In the genomic region with DNA sequence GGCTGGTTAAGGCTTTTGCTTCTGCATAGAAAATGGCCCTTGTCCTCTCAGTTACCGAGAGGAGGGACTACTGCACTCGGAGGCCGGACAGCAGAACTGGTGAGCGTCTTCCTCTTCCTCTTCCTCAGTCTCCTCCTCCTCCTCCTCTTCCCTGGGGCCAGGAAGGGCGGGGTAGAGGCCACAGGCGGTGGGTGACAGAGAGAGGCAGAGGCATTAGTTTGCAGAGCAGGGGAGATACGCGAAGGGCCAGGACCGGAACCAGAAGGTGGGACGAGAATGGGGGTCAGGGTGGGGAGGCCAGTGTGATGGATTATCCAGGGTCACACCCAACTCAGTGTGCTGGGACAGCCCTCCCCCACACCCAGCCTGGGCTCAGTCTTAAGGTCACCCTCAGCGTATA, we compare ENCODE assay signal across 2 cellular contexts.
TF ChIP-seq lines count a peak whose summit lies in the region.

No MANE protein-coding gene starts in this region.

TF ChIP-seq in HepG2, 621 proteins besides CTCF, POLR2A, EP300 and RAD21:
- no peak for TF ChIP-seq RARA (CRISPR knock-in tag; IDR thresholded peaks at IDR 0.05)
- TF ChIP-seq GRHL1 (CRISPR knock-in tag; conservative IDR thresholded peaks at IDR 0.05): no peak
- TF ChIP-seq, protein P1, sequence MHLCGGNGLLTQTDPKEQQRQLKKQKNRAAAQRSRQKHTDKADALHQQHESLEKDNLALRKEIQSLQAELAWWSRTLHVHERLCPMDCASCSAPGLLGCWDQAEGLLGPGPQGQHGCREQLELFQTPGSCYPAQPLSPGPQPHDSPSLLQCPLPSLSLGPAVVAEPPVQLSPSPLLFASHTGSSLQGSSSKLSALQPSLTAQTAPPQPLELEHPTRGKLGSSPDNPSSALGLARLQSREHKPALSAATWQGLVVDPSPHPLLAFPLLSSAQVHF (CRISPR knock-in tag; IDR thresholded peaks at IDR 0.05): no peak
- no peak for TF ChIP-seq ZBTB7B (CRISPR knock-in tag; IDR thresholded peaks at IDR 0.05)
- TF ChIP-seq NR2C2 (CRISPR knock-in tag; IDR thresholded peaks at IDR 0.05; ENCODE audit: borderline replicate concordance): no peak
- TF ChIP-seq, protein P2, sequence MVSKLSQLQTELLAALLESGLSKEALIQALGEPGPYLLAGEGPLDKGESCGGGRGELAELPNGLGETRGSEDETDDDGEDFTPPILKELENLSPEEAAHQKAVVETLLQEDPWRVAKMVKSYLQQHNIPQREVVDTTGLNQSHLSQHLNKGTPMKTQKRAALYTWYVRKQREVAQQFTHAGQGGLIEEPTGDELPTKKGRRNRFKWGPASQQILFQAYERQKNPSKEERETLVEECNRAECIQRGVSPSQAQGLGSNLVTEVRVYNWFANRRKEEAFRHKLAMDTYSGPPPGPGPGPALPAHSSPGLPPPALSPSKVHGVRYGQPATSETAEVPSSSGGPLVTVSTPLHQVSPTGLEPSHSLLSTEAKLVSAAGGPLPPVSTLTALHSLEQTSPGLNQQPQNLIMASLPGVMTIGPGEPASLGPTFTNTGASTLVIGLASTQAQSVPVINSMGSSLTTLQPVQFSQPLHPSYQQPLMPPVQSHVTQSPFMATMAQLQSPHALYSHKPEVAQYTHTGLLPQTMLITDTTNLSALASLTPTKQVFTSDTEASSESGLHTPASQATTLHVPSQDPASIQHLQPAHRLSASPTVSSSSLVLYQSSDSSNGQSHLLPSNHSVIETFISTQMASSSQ (IDR thresholded peaks at IDR 0.05; ENCODE audit: low read depth): no peak
- TF ChIP-seq, protein P2 (CRISPR knock-in tag; IDR thresholded peaks at IDR 0.05; ENCODE audit: borderline replicate concordance): no peak
- no peak for TF ChIP-seq JDP2 (CRISPR knock-in tag; IDR thresholded peaks at IDR 0.05; ENCODE audit: borderline replicate concordance)
- TF ChIP-seq, protein P3, sequence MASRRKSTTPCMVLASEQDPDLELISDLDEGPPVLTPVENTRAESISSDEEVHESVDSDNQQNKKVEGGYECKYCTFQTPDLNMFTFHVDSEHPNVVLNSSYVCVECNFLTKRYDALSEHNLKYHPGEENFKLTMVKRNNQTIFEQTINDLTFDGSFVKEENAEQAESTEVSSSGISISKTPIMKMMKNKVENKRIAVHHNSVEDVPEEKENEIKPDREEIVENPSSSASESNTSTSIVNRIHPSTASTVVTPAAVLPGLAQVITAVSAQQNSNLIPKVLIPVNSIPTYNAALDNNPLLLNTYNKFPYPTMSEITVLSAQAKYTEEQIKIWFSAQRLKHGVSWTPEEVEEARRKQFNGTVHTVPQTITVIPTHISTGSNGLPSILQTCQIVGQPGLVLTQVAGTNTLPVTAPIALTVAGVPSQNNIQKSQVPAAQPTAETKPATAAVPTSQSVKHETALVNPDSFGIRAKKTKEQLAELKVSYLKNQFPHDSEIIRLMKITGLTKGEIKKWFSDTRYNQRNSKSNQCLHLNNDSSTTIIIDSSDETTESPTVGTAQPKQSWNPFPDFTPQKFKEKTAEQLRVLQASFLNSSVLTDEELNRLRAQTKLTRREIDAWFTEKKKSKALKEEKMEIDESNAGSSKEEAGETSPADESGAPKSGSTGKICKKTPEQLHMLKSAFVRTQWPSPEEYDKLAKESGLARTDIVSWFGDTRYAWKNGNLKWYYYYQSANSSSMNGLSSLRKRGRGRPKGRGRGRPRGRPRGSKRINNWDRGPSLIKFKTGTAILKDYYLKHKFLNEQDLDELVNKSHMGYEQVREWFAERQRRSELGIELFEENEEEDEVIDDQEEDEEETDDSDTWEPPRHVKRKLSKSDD (CRISPR knock-in tag; IDR thresholded peaks at IDR 0.05; ENCODE audit: low read depth): no peak
- no peak for TF ChIP-seq ZNF788 (CRISPR knock-in tag; IDR thresholded peaks at IDR 0.05; ENCODE audit: borderline replicate concordance)
- TF ChIP-seq PHB2 (IDR thresholded peaks at IDR 0.05; ENCODE audit: partially characterized antibody): no peak
- TF ChIP-seq ZNF460 (CRISPR knock-in tag; IDR thresholded peaks at IDR 0.05; ENCODE audit: borderline replicate concordance): no peak
- no peak for TF ChIP-seq SYNCRIP (IDR thresholded peaks at IDR 0.05; ENCODE audit: insufficient read depth, low read depth, low read length)
- TF ChIP-seq ZNF362 (CRISPR knock-in tag; IDR thresholded peaks at IDR 0.05; ENCODE audit: borderline replicate concordance): no peak
- no peak for TF ChIP-seq NFIB (CRISPR knock-in tag; IDR thresholded peaks at IDR 0.05; ENCODE audit: borderline replicate concordance)
- no peak for TF ChIP-seq FOXK2 (IDR thresholded peaks at IDR 0.05)
- TF ChIP-seq HOXA3 (CRISPR knock-in tag; IDR thresholded peaks at IDR 0.05): no peak

TF ChIP-seq in K562, 482 proteins besides CTCF, POLR2A, EP300 and RAD21 (continues in another document):
- TF ChIP-seq BRCA1 (IDR thresholded peaks at IDR 0.05) (no peak), BRCA1 (CRISPR knock-in tag; IDR thresholded peaks at IDR 0.05) (no peak), CBFA2T2 (conservative IDR thresholded peaks at IDR 0.05) (0 out of 2 replicates have a peak, but pooled peaks have one; percentile 14), PKNOX1 (IDR thresholded peaks at IDR 0.05) (peak; percentile 47; the same call in 1 of the 2 replicates), ETV6 (IDR thresholded peaks at IDR 0.05; ENCODE audit: borderline replicate concordance in 1 of 2, low read depth in 2 of 2, low read length in 1 of 2) (0 out of 4 replicates have a peak, but pooled peaks of 1 of the 2 experiments have one; percentile 31), ETV6 (CRISPR knock-in tag; IDR thresholded peaks at IDR 0.05; ENCODE audit: borderline replicate concordance) (no peak), MNT (conservative IDR thresholded peaks at IDR 0.05) (peak in 1 of 2 experiments; percentile 37; a peak in 1 of 4 replicates), CLOCK (CRISPR knock-in tag; IDR thresholded peaks at IDR 0.05; ENCODE audit: borderline replicate concordance) (no peak), USF1 (CRISPR knock-in tag; IDR thresholded peaks at IDR 0.05) (no peak), POLR2H (tag; IDR thresholded peaks at IDR 0.05; ENCODE audit: low read depth) (no peak), TFAP4 (CRISPR knock-in tag; IDR thresholded peaks at IDR 0.05; ENCODE audit: borderline replicate concordance) (peak; percentile 23; the same call in 1 of the 2 replicates)
- TF ChIP-seq, protein P4, sequence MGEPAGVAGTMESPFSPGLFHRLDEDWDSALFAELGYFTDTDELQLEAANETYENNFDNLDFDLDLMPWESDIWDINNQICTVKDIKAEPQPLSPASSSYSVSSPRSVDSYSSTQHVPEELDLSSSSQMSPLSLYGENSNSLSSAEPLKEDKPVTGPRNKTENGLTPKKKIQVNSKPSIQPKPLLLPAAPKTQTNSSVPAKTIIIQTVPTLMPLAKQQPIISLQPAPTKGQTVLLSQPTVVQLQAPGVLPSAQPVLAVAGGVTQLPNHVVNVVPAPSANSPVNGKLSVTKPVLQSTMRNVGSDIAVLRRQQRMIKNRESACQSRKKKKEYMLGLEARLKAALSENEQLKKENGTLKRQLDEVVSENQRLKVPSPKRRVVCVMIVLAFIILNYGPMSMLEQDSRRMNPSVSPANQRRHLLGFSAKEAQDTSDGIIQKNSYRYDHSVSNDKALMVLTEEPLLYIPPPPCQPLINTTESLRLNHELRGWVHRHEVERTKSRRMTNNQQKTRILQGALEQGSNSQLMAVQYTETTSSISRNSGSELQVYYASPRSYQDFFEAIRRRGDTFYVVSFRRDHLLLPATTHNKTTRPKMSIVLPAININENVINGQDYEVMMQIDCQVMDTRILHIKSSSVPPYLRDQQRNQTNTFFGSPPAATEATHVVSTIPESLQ (CRISPR knock-in tag; IDR thresholded peaks at IDR 0.05): no peak
- TF ChIP-seq, protein P5, sequence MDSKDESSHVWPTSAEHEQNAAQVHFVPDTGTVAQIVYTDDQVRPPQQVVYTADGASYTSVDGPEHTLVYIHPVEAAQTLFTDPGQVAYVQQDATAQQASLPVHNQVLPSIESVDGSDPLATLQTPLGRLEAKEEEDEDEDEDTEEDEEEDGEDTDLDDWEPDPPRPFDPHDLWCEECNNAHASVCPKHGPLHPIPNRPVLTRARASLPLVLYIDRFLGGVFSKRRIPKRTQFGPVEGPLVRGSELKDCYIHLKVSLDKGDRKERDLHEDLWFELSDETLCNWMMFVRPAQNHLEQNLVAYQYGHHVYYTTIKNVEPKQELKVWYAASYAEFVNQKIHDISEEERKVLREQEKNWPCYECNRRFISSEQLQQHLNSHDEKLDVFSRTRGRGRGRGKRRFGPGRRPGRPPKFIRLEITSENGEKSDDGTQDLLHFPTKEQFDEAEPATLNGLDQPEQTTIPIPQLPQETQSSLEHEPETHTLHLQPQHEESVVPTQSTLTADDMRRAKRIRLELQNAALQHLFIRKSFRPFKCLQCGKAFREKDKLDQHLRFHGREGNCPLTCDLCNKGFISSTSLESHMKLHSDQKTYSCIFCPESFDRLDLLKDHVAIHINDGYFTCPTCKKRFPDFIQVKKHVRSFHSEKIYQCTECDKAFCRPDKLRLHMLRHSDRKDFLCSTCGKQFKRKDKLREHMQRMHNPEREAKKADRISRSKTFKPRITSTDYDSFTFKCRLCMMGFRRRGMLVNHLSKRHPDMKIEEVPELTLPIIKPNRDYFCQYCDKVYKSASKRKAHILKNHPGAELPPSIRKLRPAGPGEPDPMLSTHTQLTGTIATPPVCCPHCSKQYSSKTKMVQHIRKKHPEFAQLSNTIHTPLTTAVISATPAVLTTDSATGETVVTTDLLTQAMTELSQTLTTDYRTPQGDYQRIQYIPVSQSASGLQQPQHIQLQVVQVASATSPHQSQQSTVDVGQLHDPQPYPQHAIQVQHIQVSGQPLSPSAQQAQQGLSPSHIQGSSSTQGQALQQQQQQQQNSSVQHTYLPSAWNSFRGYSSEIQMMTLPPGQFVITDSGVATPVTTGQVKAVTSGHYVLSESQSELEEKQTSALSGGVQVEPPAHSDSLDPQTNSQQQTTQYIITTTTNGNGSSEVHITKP (IDR thresholded peaks at IDR 0.05; ENCODE audit: partially characterized antibody): peak; percentile 83
